ENCODE assay signal across 1 cellular context in the genomic region with DNA sequence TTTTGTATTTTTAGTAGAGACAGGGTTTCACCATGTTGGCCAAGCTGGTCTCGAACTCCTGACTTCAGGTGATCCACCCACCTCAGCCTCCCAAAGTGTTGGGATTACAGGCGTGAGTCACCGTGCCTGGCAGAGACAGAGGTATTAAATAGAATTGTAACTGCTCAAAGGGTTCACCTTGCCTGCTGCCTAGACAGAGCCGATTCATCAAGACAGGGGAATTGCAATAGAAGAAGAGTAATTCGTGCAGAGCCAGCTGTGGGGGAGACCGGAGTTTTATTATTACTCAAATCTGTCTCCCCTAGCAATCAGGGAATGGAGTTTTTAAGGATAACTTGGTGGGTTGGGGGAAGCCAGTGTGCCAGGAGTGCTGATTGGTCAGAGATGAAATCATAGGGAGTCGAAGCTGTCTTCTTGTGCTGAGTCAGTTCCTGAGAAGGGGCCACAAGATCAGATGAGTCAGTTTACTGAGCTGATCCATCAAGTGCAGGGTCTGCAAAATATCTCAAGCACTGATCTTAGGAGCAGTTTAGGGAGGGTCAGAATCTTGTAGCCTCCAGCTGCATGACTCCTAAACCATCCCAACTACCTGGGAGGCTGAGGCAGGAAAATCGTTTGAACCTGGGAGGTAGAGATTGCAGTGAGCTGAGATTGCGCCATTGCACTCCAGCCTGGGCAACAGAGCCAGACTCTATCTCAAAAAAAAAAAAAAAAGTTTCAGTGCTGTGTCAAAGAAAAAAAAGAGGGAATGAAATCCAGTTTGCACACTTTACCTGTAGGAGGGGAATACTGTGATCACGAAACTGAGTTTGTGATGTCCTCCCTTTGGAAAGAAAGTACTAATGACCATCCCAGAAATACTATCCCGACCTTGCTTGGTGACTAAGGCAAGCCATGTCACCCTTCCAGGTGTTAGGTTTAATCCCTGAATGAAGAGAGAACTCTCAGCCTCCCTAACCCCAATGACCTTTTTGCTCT.
TF ChIP-seq lines count a peak whose summit lies in the region.

No MANE protein-coding gene starts in this region.

TF ChIP-seq in HepG2, 621 proteins besides CTCF, POLR2A, EP300 and RAD21:
- TF ChIP-seq MAFF (IDR thresholded peaks at IDR 0.05; ENCODE audit: low read depth, low read length) (0 out of 2 replicates have a peak, but pooled peaks have one; percentile 18), ZNF121 (CRISPR knock-in tag; IDR thresholded peaks at IDR 0.05) (peak; percentile 94), NFYB (CRISPR knock-in tag; IDR thresholded peaks at IDR 0.05) (0 out of 2 replicates have a peak, but pooled peaks have one; percentile 15)
